Comparison of ENCODE assay signal across 8 cellular contexts in the genomic region with DNA sequence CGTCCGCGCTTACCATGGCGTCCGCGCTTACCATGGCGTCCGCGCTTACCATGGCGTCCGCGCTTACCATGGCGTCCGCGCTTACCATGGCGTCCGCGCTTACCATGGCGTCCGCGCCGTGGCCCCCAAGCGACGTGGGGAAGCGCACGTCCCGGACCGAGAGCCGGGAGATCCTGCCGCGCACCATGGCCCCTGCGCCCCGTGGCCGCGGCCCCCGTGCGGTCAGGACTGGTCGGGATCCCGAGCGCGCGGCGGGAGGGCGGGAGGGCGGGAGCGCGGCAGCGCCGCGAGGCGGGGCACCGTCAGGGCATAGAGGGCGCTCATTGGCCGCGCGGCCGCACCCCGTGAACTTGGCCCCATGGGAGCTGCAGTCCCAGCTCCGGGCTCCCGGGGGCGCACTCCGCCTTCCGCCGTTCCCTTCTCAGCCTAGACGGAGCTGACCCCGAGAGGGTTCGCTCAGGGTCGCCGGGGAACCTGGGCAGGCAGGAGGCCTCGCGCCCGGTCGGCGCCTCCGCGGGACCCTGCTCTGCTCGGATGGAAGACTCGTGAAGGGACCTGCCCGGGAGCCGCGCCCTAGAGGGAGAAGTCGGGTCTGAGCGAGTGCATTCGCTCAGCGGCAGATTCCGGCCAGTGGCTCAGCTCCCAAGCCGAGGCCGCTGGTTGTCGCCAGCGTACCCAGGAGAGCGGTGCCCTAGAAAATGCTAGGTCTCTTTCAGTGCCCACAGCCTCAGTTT. TPM values are rescaled to one million over a fixed set of nuclear protein-coding genes. Genes with fewer than 3 reads are reported as not detected.
DNase-seq lines count a peak whose midpoint lies in the region; ATAC-seq lines count a peak whose summit lies in the region.

A gene with protein sequence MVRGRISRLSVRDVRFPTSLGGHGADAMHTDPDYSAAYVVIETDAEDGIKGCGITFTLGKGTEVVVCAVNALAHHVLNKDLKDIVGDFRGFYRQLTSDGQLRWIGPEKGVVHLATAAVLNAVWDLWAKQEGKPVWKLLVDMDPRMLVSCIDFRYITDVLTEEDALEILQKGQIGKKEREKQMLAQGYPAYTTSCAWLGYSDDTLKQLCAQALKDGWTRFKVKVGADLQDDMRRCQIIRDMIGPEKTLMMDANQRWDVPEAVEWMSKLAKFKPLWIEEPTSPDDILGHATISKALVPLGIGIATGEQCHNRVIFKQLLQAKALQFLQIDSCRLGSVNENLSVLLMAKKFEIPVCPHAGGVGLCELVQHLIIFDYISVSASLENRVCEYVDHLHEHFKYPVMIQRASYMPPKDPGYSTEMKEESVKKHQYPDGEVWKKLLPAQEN (minus strand): TSS at position 230 of the 734 bp plus-strand sequence. CDS start 43 bp downstream, at position 187.

- H3K27ac Mint-ChIP-seq in effector memory CD8-positive, alpha-beta T cell, result peak within 1 kb of the TSS; percentile 96 to 97
- peak within 1 kb of the TSS; percentile 94 for H3K27ac Mint-ChIP-seq in memory B cell

- ATAC-seq in GM18861 (IDR thresholded peaks at IDR 0.05; ENCODE audit: unreplicated experiment), result peak; percentile 75
- ATAC-seq in HG03095 (IDR thresholded peaks at IDR 0.05; ENCODE audit: unreplicated experiment), result peak; percentile 87
- ATAC-seq in effector memory CD8-positive, alpha-beta T cell (replicated peaks), result peak; percentile 72
- ATAC-seq in memory B cell (ENCODE audit: low read depth), result peak; percentile 67

- CTCF ChIA-PET in activated CD8-positive, alpha-beta memory T cell treated with anti-CD3 and anti-CD28 coated beads for 36 hours (lab: Charles Lee), result interaction anchor here (0.6 to 1.6 kb wide), 13 partner anchors 9 to 128 kb away, joined by 3 to 7 read pairs (median 3); no protein-coding TSS in a partner anchor

- peak; percentile 93 for DNase-seq in AG08396 (ENCODE audit: low spot score)
- peak; percentile 11 for DNase-seq in NCI-H526 treated with DMSO at 0.1 percent for 48 hours (lab: John Stamatoyannopoulos, UW)
- DNase-seq in effector memory CD8-positive, alpha-beta T cell, result peak; percentile 65 to 74 (median 69)
- DNase-seq in memory B cell (ENCODE audit: low spot score in 2 of 2), result peak; percentile 51 to 66
- DNase-seq in stimulated activated CD8-positive, alpha-beta memory T cell treated with anti-CD3 and anti-CD28 coated beads, Interleukin-12 subunit alpha, Interleukin-12 subunit beta, amount 100 ng/mL, for 24 hours (ENCODE audit: extremely low read depth), result peak; percentile 57

- POLR2A ChIA-PET in activated CD8-positive, alpha-beta memory T cell treated with anti-CD3 and anti-CD28 coated beads for 36 hours (lab: Charles Lee), result interaction anchor here (0.6 to 1.3 kb wide), 4 partner anchors 31 to 100 kb away, joined by 3 to 4 read pairs (median 4); no protein-coding TSS in a partner anchor

- H3K9me3 Mint-ChIP-seq in effector memory CD8-positive, alpha-beta T cell, result no peaks in the 10 kb centered on the region
- H3K9me3 Mint-ChIP-seq in memory B cell, result no peaks in the 10 kb centered on the region

- H3K4me1 Mint-ChIP-seq in effector memory CD8-positive, alpha-beta T cell (ENCODE audit: low read depth in 2 of 2), result peaks cover 22 to 25% of the 10 kb centered on the region in 2 donors
- peaks cover 9% of the 10 kb centered on the region for H3K4me1 Mint-ChIP-seq in memory B cell

- peaks cover 20% of the 10 kb centered on the region for H3K36me3 Mint-ChIP-seq in effector memory CD8-positive, alpha-beta T cell (ENCODE audit: insufficient read depth)
- H3K36me3 Mint-ChIP-seq in memory B cell, result peaks cover 6% of the 10 kb centered on the region

- H3K27me3 Mint-ChIP-seq in effector memory CD8-positive, alpha-beta T cell, result no peaks in the 10 kb centered on the region
- H3K27me3 Mint-ChIP-seq in memory B cell, result peaks cover 1% of the 10 kb centered on the region

- peak within 1 kb of the TSS; percentile 90 to 94 for H3K4me3 Mint-ChIP-seq in effector memory CD8-positive, alpha-beta T cell
- peak within 1 kb of the TSS; percentile 77 for H3K4me3 Mint-ChIP-seq in memory B cell

RNA-seq across cellular contexts. Expression of the gene that starts here (rescaled TPM):
- 10 to 100 TPM; 74.0 to 75.2 TPM for total RNA-seq in activated CD8-positive, alpha-beta memory T cell treated with anti-CD3 and anti-CD28 coated beads for 36 hours

Comparison
In these comparisons a context has a peak if more than half of its experiments do, and no peak if none do; other contexts are left out.
1. Peak in every context shown above with its lines: DNase-seq and ATAC-seq.
2. DNase-seq: peak in every context shown above with its lines; median percentile 93 in AG08396; 69 in effector memory CD8-positive, alpha-beta T cell; 58 in memory B cell; 57 in stimulated activated CD8-positive, alpha-beta memory T cell treated with anti-CD3 and anti-CD28 coated beads, Interleukin-12 subunit alpha, Interleukin-12 subunit beta, amount 100 ng/mL, for 24 hours; 11 in NCI-H526 treated with DMSO at 0.1 percent for 48 hours.